ENCODE assay signal across 8 cellular contexts in genomic region chr16:84726079-84726669, GRCh38. TPM values are rescaled to one million over a fixed set of nuclear protein-coding genes. Genes with fewer than 3 reads are reported as not detected.
DNase-seq lines count a peak whose midpoint lies in the region; ATAC-seq, FAIRE-seq and TF ChIP-seq lines count a peak whose summit lies in the region.

No MANE protein-coding gene starts in this region.

- POLR2A ChIA-PET in BJ (lab: Charles Lee), result no interaction called here

- FAIRE-seq in astrocyte (lab: Jason Lieb, UNC), result no peak

- no peak overlapping the region for H3K4me3 Mint-ChIP-seq in astrocyte (ENCODE audit: unreplicated experiment)

- no peak overlapping the region for H3K4me3 ChIP-seq in BJ (ENCODE audit: low read depth, low read length)
- H3K4me3 ChIP-seq in astrocyte (ENCODE audit: insufficient read depth, low read depth, low read length), result no peak overlapping the region
- H3K4me3 ChIP-seq in rectal smooth muscle tissue (ENCODE audit: low read length), result peak overlapping the region; percentile 7
- H3K4me3 ChIP-seq in aorta (ENCODE audit: low read length in 2 of 2), result no peak overlapping the region

- H3K4me1 Mint-ChIP-seq in astrocyte (ENCODE audit: low read depth, unreplicated experiment), result peaks cover 44% of the 10 kb centered on the region

- H4K20me1 ChIP-seq in astrocyte (ENCODE audit: insufficient read depth, low read length), result peaks cover 62% of the 10 kb centered on the region

- H3K27ac Mint-ChIP-seq in astrocyte (ENCODE audit: unreplicated experiment), result peak overlapping the region; percentile 63

- H3K27ac ChIP-seq in astrocyte (ENCODE audit: low read depth, low read length) (no peak overlapping the region), rectal smooth muscle tissue (ENCODE audit: low read depth, low read length) (no peak overlapping the region), aorta (ENCODE audit: low read depth in 1 of 2, low read length in 2 of 2) (no peak overlapping the region)

- no peak overlapping the region for H2AFZ ChIP-seq in astrocyte (ENCODE audit: low read depth, low read length)

- H3K9me3 Mint-ChIP-seq in astrocyte (ENCODE audit: unreplicated experiment), result no peaks in the 10 kb centered on the region

- H3K9me3 ChIP-seq in astrocyte (ENCODE audit: insufficient read depth, low read depth, low read length) (no peaks in the 10 kb centered on the region), aorta (ENCODE audit: control insufficient read depth, low read length) (no peaks in the 10 kb centered on the region)

- peak overlapping the region; percentile 30 for H3K4me2 ChIP-seq in astrocyte (ENCODE audit: low read length)

- peak; percentile 12 for ATAC-seq in GM19438 (IDR thresholded peaks at IDR 0.05; ENCODE audit: low read depth, unreplicated experiment)
- peak; percentile 91 for ATAC-seq in aorta (ENCODE audit: low FRiP score)

- TF ChIP-seq CTCF in BJ (IDR thresholded peaks at IDR 0.05; ENCODE audit: insufficient read depth, low read depth, low read length) (peak; percentile 92), astrocyte (IDR thresholded peaks at IDR 0.05; ENCODE audit: insufficient read depth, low read depth, low read length) (peak; percentile 97)

- CTCF ChIA-PET in BJ (lab: Yijun Ruan, JAX), result interaction anchor here (0.6 to 10.1 kb wide), 43 partner anchors 9 to 458 kb away, joined by 3 to 126 read pairs (median 6); partner anchors contain the start of gene KLHL36

- WGBS in aorta, 2 donors, result 16 to 18% methylated on average over 12 of the region's 12 CpGs

- H3K36me3 ChIP-seq in BJ (ENCODE audit: control insufficient read depth, insufficient read depth, low read length) (no peaks in the 10 kb centered on the region; the same call in 1 of the 2 replicates), astrocyte (ENCODE audit: insufficient read depth, low read length) (no peaks in the 10 kb centered on the region), rectal smooth muscle tissue (ENCODE audit: control insufficient read depth, insufficient read depth, low read length) (no peaks in the 10 kb centered on the region), aorta (ENCODE audit: control insufficient read depth in 1 of 2, insufficient read depth in 2 of 2, low read length in 1 of 2) (no peaks in the 10 kb centered on the region)

- H3K79me2 ChIP-seq in astrocyte (ENCODE audit: insufficient read depth, low read length), result peaks cover 90% of the 10 kb centered on the region

- no peak for DNase-seq in BJ (ENCODE audit: low read depth)
- DNase-seq in NCI-H1105 treated with DMSO at 0.1 percent for 48 hours (lab: John Stamatoyannopoulos, UW), result peak; percentile 26
- peak; percentile 53 for DNase-seq in T-helper 22 cell (ENCODE audit: low read depth)
- peak; percentile 52 for DNase-seq in astrocyte (ENCODE audit: low read depth)
- DNase-seq in hepatic stellate cell (ENCODE audit: low spot score), result peak; percentile 72
- peak; percentile 93 to 98 for DNase-seq in aorta

- intact Hi-C loops in aorta (cut with DNase I), result loop anchor here (1.0 to 5.0 kb wide), 3 partner anchors 53 to 214 kb away; no protein-coding TSS in a partner anchor

- H3K9ac ChIP-seq in astrocyte (ENCODE audit: low read length) (no peak overlapping the region), rectal smooth muscle tissue (ENCODE audit: low read length) (no peak overlapping the region)

- no peaks in the 10 kb centered on the region for H3K27me3 Mint-ChIP-seq in astrocyte (ENCODE audit: low read depth, unreplicated experiment)

- H3K27me3 ChIP-seq in BJ (ENCODE audit: control insufficient read depth, insufficient read depth, low read length) (no peaks in the 10 kb centered on the region), astrocyte (ENCODE audit: insufficient read depth, low read length) (no peaks in the 10 kb centered on the region), rectal smooth muscle tissue (ENCODE audit: control insufficient read depth, insufficient read depth, low read length) (no peaks in the 10 kb centered on the region), aorta (ENCODE audit: control insufficient read depth in 1 of 2, insufficient read depth in 2 of 2, low read length in 1 of 2) (no peaks in the 10 kb centered on the region)

- peaks cover 1% of the 10 kb centered on the region for H3K36me3 Mint-ChIP-seq in astrocyte (ENCODE audit: low read depth, unreplicated experiment)

- peaks cover 20% of the 10 kb centered on the region for H3K4me1 ChIP-seq in astrocyte (ENCODE audit: insufficient read depth, low read length)
- H3K4me1 ChIP-seq in rectal smooth muscle tissue (ENCODE audit: control insufficient read depth, insufficient read depth, low read length), result peaks cover 13% of the 10 kb centered on the region
- peaks cover 0 to under 1% of the 10 kb centered on the region in 2 donors for H3K4me1 ChIP-seq in aorta (ENCODE audit: control insufficient read depth in 1 of 2, insufficient read depth in 2 of 2, low read length in 2 of 2)

RNA-seq across cellular contexts. Expression of gene USP10, which starts 26.4 kb away (rescaled TPM):
- polyA plus RNA-seq in BJ (2011; rRNA removed) (39.6 and 55.1 TPM in 2 replicates), aorta (10 to 100 TPM; 14.0 to 26.8 TPM)
- polyA minus RNA-seq in BJ (2011; rRNA and poly(A)+ RNA removed), result 112 and 149 TPM in 2 replicates
- total RNA-seq in astrocyte (105 and 107 TPM in 2 replicates), aorta (10 to 100 TPM; 53.4 to 59.4 TPM)
